Comparison of ENCODE assay signal across 26 cellular contexts in genomic region chr6:134628154-134628553, GRCh38.
"Had no signal": no experiment of that assay in that cellular context is flagged by ENCODE, and none has a peak within 500 bp of the region (broad histone marks: within the 10 kb centered on the region; RNA-seq: fewer than 3 reads in every experiment).

No MANE protein-coding gene starts in this region.

- ATAC-seq: activated CD4-positive, alpha-beta T cell treated with anti-CD3 and anti-CD28 coated beads for 36 hours; activated T-cell treated with anti-CD3 and anti-CD28 coated beads, Interleukin-2, amount 50 U/mL, for 72 hours; body of pancreas; gastroesophageal sphincter; left colon; stimulated activated memory B cell treated with anti-CD40 and anti-IgM and Interleukin-4, amounts not matched to agents 10 μg/mL and 1 μg/mL and 100 μg/mL, for 72 hours; stimulated activated naive CD8-positive, alpha-beta T cell treated with anti-CD3 and anti-CD28 coated beads, Interleukin-15, amount 100 ng/mL, for 72 hours; upper lobe of right lung had no signal

- DNase-seq: activated CD4-positive, alpha-beta T cell treated with anti-CD3 and anti-CD28 coated beads for 36 hours; activated CD4-positive, CD25-positive, alpha-beta regulatory T cell; activated effector memory CD4-positive, alpha-beta T cell treated with Interleukin-2 at 50 U/mL for 16 hours; activated naive CD4-positive, alpha-beta T cell treated with anti-CD3 and anti-CD28 coated beads for 36 hours; activated naive CD8-positive, alpha-beta T cell treated with anti-CD3 and anti-CD28 coated beads for 36 hours; activated T-cell treated with anti-CD3 and anti-CD28 coated beads for 4 hours; activated T-cell treated with anti-CD3 and anti-CD28 coated beads, Interleukin-2, amount 50 U/mL, for 72 hours; adrenal gland; aorta; body of pancreas; dermis blood vessel endothelial cell; effector CD8-positive, alpha-beta T cell; hippocampal formation; left colon; mammary epithelial cell; ovary; sigmoid colon; small intestine; stimulated activated CD4-positive, alpha-beta T cell treated with anti-CD3 and anti-CD28 coated beads, Interleukin-4, amount 100 ng/mL, for 4 hours; stimulated activated CD8-positive, alpha-beta memory T cell treated with anti-CD3 and anti-CD28 coated beads, Interleukin-4, amount 100 ng/mL, for 48 hours; stimulated activated naive CD8-positive, alpha-beta T cell treated with anti-CD3 and anti-CD28 coated beads, Interleukin-15, amount 100 ng/mL, for 72 hours; substantia nigra; tibial artery; upper lobe of right lung had no signal
